8 cellular contexts compared by ENCODE assay signal in the genomic region with DNA sequence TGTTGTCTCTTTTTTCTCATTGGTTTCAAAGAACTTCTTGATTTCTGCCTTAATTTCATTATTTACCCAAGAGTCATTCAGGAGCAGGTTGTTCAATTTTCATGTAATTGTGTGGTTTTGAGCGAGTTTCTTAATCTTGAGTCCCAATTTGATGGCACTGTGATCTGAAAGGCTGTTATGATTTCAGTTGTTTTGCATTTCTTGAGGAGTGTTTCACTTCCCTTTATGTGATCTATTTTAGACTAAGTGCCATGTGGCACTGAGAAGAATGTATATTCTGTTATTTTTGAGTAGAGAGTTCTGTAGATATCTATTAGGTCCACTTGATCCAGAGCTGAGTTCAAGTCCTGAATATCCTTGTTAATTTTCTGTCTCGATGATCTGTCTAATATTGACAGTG.
DNase-seq lines count a peak whose midpoint lies in the region; ATAC-seq lines count a peak whose summit lies in the region.
"Not testable (repeated sequence)": the region's sequence is repeated elsewhere in the genome, so short reads cannot be mapped to it uniquely, and the experiment has no call there.

No MANE protein-coding gene starts in this region.

- not testable (repeated sequence) for H3K9me3 Mint-ChIP-seq in memory B cell

- H3K27me3 Mint-ChIP-seq in memory B cell, result not testable (repeated sequence)

- peaks cover 10% of the 10 kb centered on the region for H3K36me3 Mint-ChIP-seq in memory B cell

- peak overlapping the region; percentile 74 for H3K4me3 Mint-ChIP-seq in memory B cell

- peaks cover 20% of the 10 kb centered on the region for H3K4me1 Mint-ChIP-seq in memory B cell

- ATAC-seq in GM18502 (IDR thresholded peaks at IDR 0.05; ENCODE audit: poor library complexity, unreplicated experiment), result peak; percentile 98
- peak; percentile 96 for ATAC-seq in GM19035 (IDR thresholded peaks at IDR 0.05; ENCODE audit: unreplicated experiment)
- peak; percentile 93 for ATAC-seq in GM21381 (IDR thresholded peaks at IDR 0.05; ENCODE audit: unreplicated experiment)
- ATAC-seq in HG02623 (IDR thresholded peaks at IDR 0.05; ENCODE audit: unreplicated experiment), result peak; percentile 93
- peak; percentile 76 for ATAC-seq in HG03039 (IDR thresholded peaks at IDR 0.05; ENCODE audit: unreplicated experiment)
- peak; percentile 79 for ATAC-seq in HG03442 (IDR thresholded peaks at IDR 0.05; ENCODE audit: unreplicated experiment)
- ATAC-seq in memory B cell (ENCODE audit: low read depth), result peak; percentile 83

- DNase-seq in NAMALWA (ENCODE audit: low spot score), result peak; percentile 57
- peak in 1 of 2 donors; percentile 0 for DNase-seq in memory B cell (ENCODE audit: low spot score in 2 of 2)

- H3K27ac Mint-ChIP-seq in memory B cell, result peak overlapping the region; percentile 88
